Comparison of ENCODE assay signal across 16 cellular contexts in the genomic region with DNA sequence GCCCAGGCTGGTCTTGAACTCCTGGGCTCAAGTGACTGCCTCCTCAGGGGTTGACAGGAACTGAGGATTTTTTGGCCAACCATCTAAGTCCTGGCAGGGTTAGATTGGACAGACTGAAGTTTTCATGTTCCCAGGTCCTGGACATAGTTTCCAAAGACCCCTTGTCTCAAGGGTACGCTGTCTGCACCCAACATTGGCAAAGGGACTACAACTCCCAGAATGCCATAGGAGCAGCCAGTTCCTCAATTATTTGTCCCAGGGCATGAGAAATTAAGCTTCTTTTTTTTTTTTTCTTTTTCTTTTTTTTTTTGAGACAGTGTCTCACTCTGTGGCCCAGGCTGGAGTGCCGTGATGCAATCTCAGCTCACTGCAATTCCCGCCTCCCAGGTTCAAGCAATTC. TPM values are rescaled to one million over a fixed set of nuclear protein-coding genes. Genes with fewer than 3 reads are reported as not detected.
DNase-seq lines count a peak whose midpoint lies in the region; ATAC-seq, FAIRE-seq and TF ChIP-seq lines count a peak whose summit lies in the region.
"Had no signal": no experiment of that assay in that cellular context is flagged by ENCODE, and none has a peak within 500 bp of the region (broad histone marks: within the 10 kb centered on the region; RNA-seq: fewer than 3 reads in every experiment).

No MANE protein-coding gene starts in this region.

- no peak overlapping the region; a peak in 1 of 4 replicates for H3K9ac ChIP-seq in K562 (ENCODE audit: insufficient read depth in 1 of 2, low read depth in 2 of 2, low read length in 2 of 2)

- TF ChIP-seq EP300 in K562 (IDR thresholded peaks at IDR 0.05; ENCODE audit: low read length) = no peak

- no peak overlapping the region for H3K4me3 ChIP-seq in HEK293 (ENCODE audit: low read depth, low read length)
- no peak overlapping the region for H3K4me3 ChIP-seq in K562
- H3K4me3 ChIP-seq: A549; BLaER1 treated with 17β-estradiol and CSF1 and Interleukin-3, amounts not matched to agents 10 nM and 100 nM; PC-9 had no signal

- no TSS peak for BruUV-seq in K562 (replicated peaks; lab: Mats Ljungman, UMichigan)

- H3K27me3 ChIP-seq in K562 (ENCODE audit: control insufficient read depth in 2 of 2, insufficient read depth in 2 of 2, low read length in 2 of 2) = no peaks in the 10 kb centered on the region
- H3K27me3 ChIP-seq: BLaER1 treated with 17β-estradiol and CSF1 and Interleukin-3, amounts not matched to agents 10 nM and 100 nM had no signal

- POLR2A ChIA-PET in HEK293 (lab: Yijun Ruan, JAX) (interaction anchor here (0.6 to 1.2 kb wide), 2 partner anchors 10 to 20 kb away, joined by 3 to 9 read pairs; no protein-coding TSS in a partner anchor), K562 (lab: Yijun Ruan, JAX) (interaction anchor here (0.6 to 1.8 kb wide), 6 partner anchors 9 to 112 kb away, joined by 3 to 4 read pairs (median 4); no protein-coding TSS in a partner anchor)

- TF ChIP-seq RAD21 in K562 (CRISPR knock-in tag; conservative IDR thresholded peaks at IDR 0.05 in 1 of 2, IDR thresholded peaks at IDR 0.05 in 1 of 2) = no peak

- H3K9me1 ChIP-seq in K562 (ENCODE audit: control insufficient read depth, insufficient read depth, low read length) = no peaks in the 10 kb centered on the region

- DNase-seq in K562 (ENCODE audit: extremely low read depth in 1 of 4, low spot score in 3 of 4) = no peak
- DNase-seq in NCI-H774 (lab: John Stamatoyannopoulos, UW) = no peak
- DNase-seq in omental fat pad (ENCODE audit: low spot score) = no peak
- DNase-seq: GDM1, GOT3, KBM-7, NCI-H1092, NCI-H2081 treated with DMSO at 0.1 percent for 48 hours, NCI-H510A, PC-9, SW 1271 had no signal

- in situ Hi-C loops in K562 (cut with MboI) = no loop called here

- H3K4me2 ChIP-seq in K562 (ENCODE audit: insufficient read depth, low read length) = no peak overlapping the region
- H3K4me2 ChIP-seq: A549; BLaER1 treated with 17β-estradiol and CSF1 and Interleukin-3, amounts not matched to agents 10 nM and 100 nM; PC-9 had no signal

- WGBS in K562 (ENCODE audit: insufficient coverage, low coverage, missing lambda C conversion rate) = 100% methylated on average over 2 of the region's 3 CpGs

- peaks cover 10% of the 10 kb centered on the region; the same call in 2 of the 3 replicates for H3K79me2 ChIP-seq in K562 (ENCODE audit: control insufficient read depth, insufficient read depth, low read length)

- TF ChIP-seq CTCF in HEK293 (tag by site-specific recombination; IDR thresholded peaks at IDR 0.05) = no peak
- no peak for TF ChIP-seq CTCF in K562 (IDR thresholded peaks at IDR 0.05 in 2 of 3, conservative IDR thresholded peaks at IDR 0.05 in 1 of 3; ENCODE audit: insufficient read depth in 2 of 3, low read depth in 1 of 3, low read length in 3 of 3)
- no peak for TF ChIP-seq CTCF in omental fat pad (IDR thresholded peaks at IDR 0.05)

- ATAC-seq in K562 = no peak
- no peak for ATAC-seq in omental fat pad (ENCODE audit: low FRiP score)

- H3K36me3 ChIP-seq in HEK293 (ENCODE audit: control insufficient read depth in 2 of 2, insufficient read depth in 1 of 2, low read length in 2 of 2) (peaks cover 44 to 87% of the 10 kb centered on the region in 2 experiments; a peak in 2 of 3 replicates), K562 (ENCODE audit: control insufficient read depth, insufficient read depth, low read length) (peaks cover 71% of the 10 kb centered on the region)

- H3K27ac ChIP-seq in HEK293 (ENCODE audit: extremely low read depth, low read depth, low read length) (no peak overlapping the region), K562 (ENCODE audit: extremely low read depth, low read depth, low read length) (no peak overlapping the region)
- H3K27ac ChIP-seq: A549, PC-9 had no signal

- no peaks in the 10 kb centered on the region for H3K9me3 ChIP-seq in HEK293 (ENCODE audit: control insufficient read depth, insufficient read depth, low read depth, low read length)
- H3K9me3 ChIP-seq in K562 (replicated peaks; ENCODE audit: control insufficient read depth, insufficient read depth, low read depth, low read length) = no peaks in the 10 kb centered on the region
- H3K9me3 ChIP-seq: A549; BLaER1 treated with 17β-estradiol and CSF1 and Interleukin-3, amounts not matched to agents 10 nM and 100 nM had no signal

- intact Hi-C loops in K562 (cut with micrococcal nuclease) = no loop called here

- CTCF ChIA-PET in HEK293 (lab: Yijun Ruan, JAX) (interaction anchor here (0.7 to 1.1 kb wide), 3 partner anchors 13 to 787 kb away, joined by 4 read pairs; no protein-coding TSS in a partner anchor), K562 (lab: Yijun Ruan, JAX; ENCODE audit: low intra/inter-chr PET ratio) (no interaction called here)

- no peak for TF ChIP-seq POLR2A in K562 (conservative IDR thresholded peaks at IDR 0.05)

- no peak for FAIRE-seq in K562 (lab: Jason Lieb, UNC)
- FAIRE-seq: A549, GM12892 had no signal

- H4K20me1 ChIP-seq in K562 (replicated peaks; ENCODE audit: control insufficient read depth, insufficient read depth, low read length) = no peaks in the 10 kb centered on the region

- H2AFZ ChIP-seq in K562 (ENCODE audit: low read depth, low read length) = no peak overlapping the region
- H2AFZ ChIP-seq: PC-9 had no signal

- no peaks in the 10 kb centered on the region for H3K4me1 ChIP-seq in HEK293 (ENCODE audit: control insufficient read depth, insufficient read depth, low read length)
- peaks cover 0 to 12% of the 10 kb centered on the region in 2 experiments; a peak in 3 of 5 replicates for H3K4me1 ChIP-seq in K562 (replicated peaks in 1 of 2; ENCODE audit: control insufficient read depth in 2 of 2, insufficient read depth in 2 of 2, low read length in 2 of 2)
- H3K4me1 ChIP-seq: A549 had no signal

RNA-seq across cellular contexts. Expression of a gene that starts 6.9 kb away (rescaled TPM):
- 36.8 and 78.5 TPM in 2 replicates for total RNA-seq in K562 (2011; cell fraction: chromatin; rRNA removed; ENCODE audit: low replicate concordance)
- 40.7 and 40.9 TPM in 2 replicates for total RNA-seq in K562 (2011; cell fraction: nucleolus; rRNA removed)
- total RNA-seq in K562 (2011; cell fraction: nucleoplasm; rRNA removed) = 28.8 and 32.4 TPM in 2 replicates
- total RNA-seq in K562 (2014; rRNA removed) = 12.9 and 20.5 TPM in 2 replicates
- total RNA-seq in K562 (2014; rRNA removed; fragmentation: Illumina TruSeq; extraction: Trizol) = 8.8 and 11.3 TPM in 2 replicates
- 15.2 and 18.4 TPM in 2 replicates for total RNA-seq in K562 (2015; rRNA removed; fragmentation: Illumina TruSeq; extraction: Trizol)
- total RNA-seq in K562 (2021) = 26.1 and 28.1 TPM in 2 replicates
- polyA plus RNA-seq in K562 (2011; rRNA removed) = 26.0 and 26.7 TPM in 2 replicates
- 26.7 and 37.5 TPM in 2 replicates for polyA plus RNA-seq in K562 (2011; cell fraction: cytosol; rRNA removed)
- 26.4 and 41.7 TPM in 2 replicates for polyA plus RNA-seq in K562 (2011; cell fraction: nucleus; rRNA removed)
- polyA plus RNA-seq in K562 (2012) = 20.3 and 23.1 TPM in 2 replicates
- polyA plus RNA-seq in K562 (2014; fragmentation: Illumina TruSeq; extraction: Trizol) = 31.1 and 32.2 TPM in 2 replicates
- polyA plus RNA-seq in K562 (2014; fragmentation: Nextera tagmentation; extraction: Ambion mirVana) = 1 to 10 TPM; 1.9 to 2.2 TPM
- 18.0 and 24.3 TPM in 2 replicates for polyA plus RNA-seq in K562 (2014; rRNA removed)
- 15.7 and 26.2 TPM in 2 replicates for polyA minus RNA-seq in K562 (2011; rRNA and poly(A)+ RNA removed)
- 20.6 and 25.9 TPM in 2 replicates for polyA minus RNA-seq in K562 (2011; cell fraction: cytosol; rRNA and poly(A)+ RNA removed)
- polyA minus RNA-seq in K562 (2011; cell fraction: nucleus; rRNA and poly(A)+ RNA removed) = 13.2 and 13.8 TPM in 2 replicates
- 10 to 100 TPM; 34.3 to 41.0 (median 38.8) TPM for total RNA-seq in omental fat pad

RNA-seq across cellular contexts. Expression of a gene that starts 7.5 kb away (rescaled TPM):
- total RNA-seq in K562 (2011; cell fraction: chromatin; rRNA removed; ENCODE audit: low replicate concordance) = 106 and 309 TPM in 2 replicates
- 270 and 321 TPM in 2 replicates for total RNA-seq in K562 (2011; cell fraction: nucleolus; rRNA removed)
- total RNA-seq in K562 (2011; cell fraction: nucleoplasm; rRNA removed) = 174 and 179 TPM in 2 replicates
- total RNA-seq in K562 (2014; rRNA removed) (453 and 558 TPM in 2 replicates), K562 (2014; rRNA removed; fragmentation: Illumina TruSeq; extraction: Trizol) (56.6 and 95.4 TPM in 2 replicates), K562 (2015; rRNA removed; fragmentation: Illumina TruSeq; extraction: Trizol) (282 and 294 TPM in 2 replicates), K562 (2021) (335 and 343 TPM in 2 replicates), omental fat pad (10 to 100 TPM; 66.3 to 83.9 (median 72.4) TPM)
- polyA plus RNA-seq in K562 (2011; rRNA removed) (237 and 273 TPM in 2 replicates), K562 (2014; fragmentation: Illumina TruSeq; extraction: Trizol) (165 and 339 TPM in 2 replicates), K562 (2014; fragmentation: Nextera tagmentation; extraction: Ambion mirVana) (10 to 100 TPM; 71.4 to 95.3 TPM), K562 (2014; rRNA removed) (310 and 330 TPM in 2 replicates)
- polyA plus RNA-seq in K562 (2011; cell fraction: cytosol; rRNA removed) = 435 and 727 TPM in 2 replicates
- polyA plus RNA-seq in K562 (2011; cell fraction: nucleus; rRNA removed) = 267 and 312 TPM in 2 replicates
- polyA plus RNA-seq in K562 (2012) = 308 and 401 TPM in 2 replicates
- polyA minus RNA-seq in K562 (2011; rRNA and poly(A)+ RNA removed) = 168 and 344 TPM in 2 replicates
- 335 and 352 TPM in 2 replicates for polyA minus RNA-seq in K562 (2011; cell fraction: cytosol; rRNA and poly(A)+ RNA removed)
- 89.8 and 126 TPM in 2 replicates for polyA minus RNA-seq in K562 (2011; cell fraction: nucleus; rRNA and poly(A)+ RNA removed)

RNA-seq across cellular contexts. Expression of a gene that starts 21.1 kb away (rescaled TPM):
- total RNA-seq in K562 (2011; cell fraction: chromatin; rRNA removed; ENCODE audit: low replicate concordance) = 116 and 227 TPM in 2 replicates
- 251 and 284 TPM in 2 replicates for total RNA-seq in K562 (2011; cell fraction: nucleolus; rRNA removed)
- 546 and 1,281 TPM in 2 replicates for total RNA-seq in K562 (2011; cell fraction: nucleoplasm; rRNA removed)
- total RNA-seq in K562 (2014; rRNA removed) (3,611 and 4,100 TPM in 2 replicates), K562 (2014; rRNA removed; fragmentation: Illumina TruSeq; extraction: Trizol) (2,821 and 3,420 TPM in 2 replicates), K562 (2015; rRNA removed; fragmentation: Illumina TruSeq; extraction: Trizol) (4,574 and 5,040 TPM in 2 replicates), K562 (2021) (3,376 and 3,459 TPM in 2 replicates), omental fat pad (1,000 to 10,000 TPM; 6,104 to 9,580 (median 8,850) TPM)
- polyA plus RNA-seq in K562 (2011; rRNA removed) (1,231 and 2,161 TPM in 2 replicates), K562 (2014; fragmentation: Illumina TruSeq; extraction: Trizol) (6,461 and 6,790 TPM in 2 replicates), K562 (2014; fragmentation: Nextera tagmentation; extraction: Ambion mirVana) (over 10,000 TPM; 17,458 to 27,415 TPM), K562 (2014; rRNA removed) (3,965 and 4,994 TPM in 2 replicates)
- 5,138 and 6,086 TPM in 2 replicates for polyA plus RNA-seq in K562 (2011; cell fraction: cytosol; rRNA removed)
- 1,631 and 1,635 TPM in 2 replicates for polyA plus RNA-seq in K562 (2011; cell fraction: nucleus; rRNA removed)
- polyA plus RNA-seq in K562 (2012) = 3,654 and 5,025 TPM in 2 replicates
- 536 and 548 TPM in 2 replicates for polyA minus RNA-seq in K562 (2011; rRNA and poly(A)+ RNA removed)
- polyA minus RNA-seq in K562 (2011; cell fraction: cytosol; rRNA and poly(A)+ RNA removed) = 790 and 999 TPM in 2 replicates
- 171 and 269 TPM in 2 replicates for polyA minus RNA-seq in K562 (2011; cell fraction: nucleus; rRNA and poly(A)+ RNA removed)

RNA-seq across cellular contexts. Expression of a gene that starts 30.7 kb away (rescaled TPM):
- total RNA-seq in K562 (2011; cell fraction: chromatin; rRNA removed; ENCODE audit: low replicate concordance) = not detected in 2 replicates
- total RNA-seq in K562 (2011; cell fraction: nucleolus; rRNA removed) = not detected in 2 replicates
- not detected in 2 replicates for total RNA-seq in K562 (2011; cell fraction: nucleoplasm; rRNA removed)
- 0.54 TPM in 1 of 2 replicates, not detected in the other for total RNA-seq in K562 (2014; rRNA removed)
- total RNA-seq in K562 (2014; rRNA removed; fragmentation: Illumina TruSeq; extraction: Trizol) = not detected in 2 replicates
- not detected in 2 replicates for total RNA-seq in K562 (2015; rRNA removed; fragmentation: Illumina TruSeq; extraction: Trizol)
- total RNA-seq in K562 (2021) = not detected in 2 replicates
- polyA plus RNA-seq in K562 (2011; rRNA removed) = not detected in 2 replicates
- polyA plus RNA-seq in K562 (2011; cell fraction: cytosol; rRNA removed) = not detected in 2 replicates
- 0.80 and 1.7 TPM in 2 replicates for polyA plus RNA-seq in K562 (2011; cell fraction: nucleus; rRNA removed)
- polyA plus RNA-seq in K562 (2012) = 1.1 TPM in 2 replicates
- not detected in 2 replicates for polyA plus RNA-seq in K562 (2014; fragmentation: Illumina TruSeq; extraction: Trizol)
- polyA plus RNA-seq in K562 (2014; fragmentation: Nextera tagmentation; extraction: Ambion mirVana) = not detected
- not detected in 2 replicates for polyA plus RNA-seq in K562 (2014; rRNA removed)
- polyA minus RNA-seq in K562 (2011; rRNA and poly(A)+ RNA removed) = not detected in 2 replicates
- not detected in 2 replicates for polyA minus RNA-seq in K562 (2011; cell fraction: cytosol; rRNA and poly(A)+ RNA removed)
- not detected in 2 replicates for polyA minus RNA-seq in K562 (2011; cell fraction: nucleus; rRNA and poly(A)+ RNA removed)
- total RNA-seq in omental fat pad = not detected
- total RNA-seq: SK-MEL-5 had no signal

RNA-seq across cellular contexts. Expression of a gene that starts 31.5 kb away (rescaled TPM):
- total RNA-seq in K562 (2011; cell fraction: chromatin; rRNA removed; ENCODE audit: low replicate concordance) = 47.4 and 110 TPM in 2 replicates
- total RNA-seq in K562 (2011; cell fraction: nucleolus; rRNA removed) = 95.2 and 106 TPM in 2 replicates
- total RNA-seq in K562 (2011; cell fraction: nucleoplasm; rRNA removed) = 67.2 and 75.0 TPM in 2 replicates
- total RNA-seq in K562 (2014; rRNA removed) (44.5 and 62.0 TPM in 2 replicates), K562 (2014; rRNA removed; fragmentation: Illumina TruSeq; extraction: Trizol) (22.1 and 23.0 TPM in 2 replicates), K562 (2015; rRNA removed; fragmentation: Illumina TruSeq; extraction: Trizol) (41.3 and 46.5 TPM in 2 replicates), K562 (2021) (95.4 and 98.5 TPM in 2 replicates), omental fat pad (10 to 100 TPM; 26.4 to 64.2 (median 37.3) TPM)
- polyA plus RNA-seq in K562 (2011; rRNA removed) (51.2 and 56.6 TPM in 2 replicates), K562 (2014; fragmentation: Illumina TruSeq; extraction: Trizol) (67.5 and 79.1 TPM in 2 replicates), K562 (2014; fragmentation: Nextera tagmentation; extraction: Ambion mirVana) (1 to 10 TPM; 3.2 to 5.5 TPM), K562 (2014; rRNA removed) (69.6 and 79.5 TPM in 2 replicates)
- 75.9 and 134 TPM in 2 replicates for polyA plus RNA-seq in K562 (2011; cell fraction: cytosol; rRNA removed)
- polyA plus RNA-seq in K562 (2011; cell fraction: nucleus; rRNA removed) = 94.1 and 129 TPM in 2 replicates
- polyA plus RNA-seq in K562 (2012) = 105 and 115 TPM in 2 replicates
- 13.0 and 20.5 TPM in 2 replicates for polyA minus RNA-seq in K562 (2011; rRNA and poly(A)+ RNA removed)
- 37.3 and 38.6 TPM in 2 replicates for polyA minus RNA-seq in K562 (2011; cell fraction: cytosol; rRNA and poly(A)+ RNA removed)
- polyA minus RNA-seq in K562 (2011; cell fraction: nucleus; rRNA and poly(A)+ RNA removed) = 30.5 and 33.0 TPM in 2 replicates
